18 cellular contexts compared by ENCODE assay signal in the genomic region with DNA sequence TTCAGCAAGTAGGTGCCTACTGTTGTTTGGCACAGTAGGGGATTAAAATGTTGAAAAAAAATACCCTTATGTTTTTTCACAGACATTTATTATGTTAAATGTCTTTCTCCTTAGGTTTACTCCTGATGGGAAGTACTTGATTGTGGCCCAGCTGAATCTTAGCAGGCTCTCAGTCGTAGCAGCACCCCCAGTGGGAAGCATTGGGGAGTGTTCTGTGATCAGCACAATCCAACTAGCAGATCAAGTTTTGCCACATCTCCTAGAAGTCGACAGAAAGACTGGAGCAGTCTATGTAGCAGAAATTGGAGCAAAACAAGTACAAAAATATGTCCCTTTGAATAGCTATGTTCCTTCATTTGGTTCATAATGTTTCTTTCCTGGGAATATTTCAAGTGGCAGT. TPM values are rescaled to one million over a fixed set of nuclear protein-coding genes. Genes with fewer than 3 reads are reported as not detected.
A peak's percentile ranks its signal among the peaks of the same experiment; 100 is the strongest.
DNase-seq lines count a peak whose midpoint lies in the region; ATAC-seq, FAIRE-seq and TF ChIP-seq lines count a peak whose summit lies in the region.
"Had no signal": no experiment of that assay in that cellular context is flagged by ENCODE, and none has a peak within 500 bp of the region (broad histone marks: within the 10 kb centered on the region; RNA-seq: fewer than 3 reads in every experiment).

No MANE protein-coding gene starts in this region.

- SMC1A ChIA-PET in GM12878 (lab: Charles Lee; ENCODE audit: uncharacterized antibody, unreplicated experiment): interaction anchor here (0.8 to 2.2 kb wide), 6 partner anchors 10 to 569 kb away, joined by 3 to 11 read pairs (median 3); partner anchors contain the start of genes NHLRC3 and PROSER1

- no peaks in the 10 kb centered on the region for H3K27me3 Mint-ChIP-seq in stimulated activated naive CD8-positive, alpha-beta T cell treated with anti-CD3 and anti-CD28 coated beads, Interleukin-15, amount 100 ng/mL, for 72 hours
- H3K27me3 Mint-ChIP-seq: CD4-positive, alpha-beta memory T cell; naive B cell had no signal

- POLR2A ChIA-PET in HEK293T (lab: Yijun Ruan, JAX) (interaction anchor here (1.2 kb wide), 1 partner anchor 10 kb away, joined by 4 read pairs; the partner anchor contains the start of genes NHLRC3 and PROSER1), GM12878 (lab: Charles Lee) (interaction anchor here (1.1 to 1.2 kb wide), 2 partner anchors 9 to 212 kb away, joined by 3 to 6 read pairs; partner anchors contain the start of gene NHLRC3)

- no peak overlapping the region for H3K27ac Mint-ChIP-seq in stimulated activated naive CD8-positive, alpha-beta T cell treated with anti-CD3 and anti-CD28 coated beads, Interleukin-15, amount 100 ng/mL, for 72 hours

- H3K27me3 ChIP-seq in BE2C (no peaks in the 10 kb centered on the region), GM12878 (replicated peaks in 1 of 2; ENCODE audit: control insufficient read depth in 2 of 2, insufficient read depth in 2 of 2, low read length in 1 of 2) (no peaks in the 10 kb centered on the region), left lung (no peaks in the 10 kb centered on the region)
- H3K27me3 ChIP-seq: spleen had no signal

- H2AFZ ChIP-seq in GM12878 (ENCODE audit: control insufficient read depth, low read depth, low read length): no peak overlapping the region

- in situ Hi-C loops in GM12878 (cut with MboI): loop anchor here (5.0 kb wide), 1 partner anchor 565 kb away; no protein-coding TSS in a partner anchor

- no peaks in the 10 kb centered on the region for H3K36me3 ChIP-seq in BE2C
- H3K36me3 ChIP-seq in GM12878 (ENCODE audit: control insufficient read depth in 2 of 2, insufficient read depth in 2 of 2, low read length in 1 of 2): 0 out of 4 replicates have a peak, but pooled peaks cover 0 to 6% of the 10 kb centered on the region in 2 experiments
- H3K36me3 ChIP-seq in left lung: peaks cover 0 to 17% of the 10 kb centered on the region in 2 donors
- H3K36me3 ChIP-seq: HAP-1 had no signal

- H3K9ac ChIP-seq in GM12878 (ENCODE audit: control insufficient read depth, insufficient read depth, low read length): no peak overlapping the region

- no peak for TF ChIP-seq RAD21 in GM12878 (IDR thresholded peaks at IDR 0.05; ENCODE audit: insufficient read depth, low read depth, low read length)

- BruUV-seq in GM12878 (replicated peaks; lab: Mats Ljungman, UMichigan): no TSS peak

- peak; percentile 34 for TF ChIP-seq CTCF in BE2C (IDR thresholded peaks at IDR 0.05; ENCODE audit: low read depth, low read length)
- peak in 1 of 3 experiments; percentile 12; a peak in 1 of 6 replicates for TF ChIP-seq CTCF in GM12878 (IDR thresholded peaks at IDR 0.05 in 2 of 3, conservative IDR thresholded peaks at IDR 0.05 in 1 of 3; ENCODE audit: control insufficient read depth in 2 of 3, extremely low read depth in 1 of 3, insufficient read depth in 1 of 3, low read depth in 3 of 3, low read length in 3 of 3)
- no peak for TF ChIP-seq CTCF in left lung (IDR thresholded peaks at IDR 0.05)

- FAIRE-seq in GM12878 (lab: Jason Lieb, UNC): no peak
- FAIRE-seq: astrocyte, endothelial cell of umbilical vein had no signal

- 67% methylated on average over 2 of the region's 2 CpGs for WGBS in GM12878 (ENCODE audit: insufficient coverage, insufficient replicate concordance, low lambda C conversion rate, missing lambda C conversion rate)

- no peaks in the 10 kb centered on the region for H4K20me1 ChIP-seq in GM12878 (ENCODE audit: control insufficient read depth, insufficient read depth)

- peak; percentile 12 for DNase-seq in BE2C
- DNase-seq in HEK293T (ENCODE audit: extremely low spot score): peak; percentile 23
- DNase-seq in GM12878 (ENCODE audit: low read depth, low spot score): no peak
- DNase-seq in left lung: no peak
- no peak for DNase-seq in SHP77 treated with DMSO at 0.1 percent for 48 hours (lab: John Stamatoyannopoulos, UW)
- DNase-seq in cerebellar nuclear complex (lab: John Stamatoyannopoulos, UW): no peak
- DNase-seq in stimulated activated naive CD8-positive, alpha-beta T cell treated with anti-CD3 and anti-CD28 coated beads, Interleukin-15, amount 100 ng/mL, for 72 hours: no peak
- DNase-seq: activated T-cell treated with anti-CD3 and anti-CD28 coated beads, Interleukin-2, amount 50 U/mL, for 1 hour; CD4-positive, alpha-beta memory T cell; KBM-7; naive B cell; NCI-H2171; spleen had no signal

- CTCF ChIA-PET in HEK293T (lab: Yijun Ruan, JAX) (interaction anchor here (0.6 kb wide), 1 partner anchor 18 kb away, joined by 5 read pairs; no protein-coding TSS in a partner anchor), GM12878 (lab: Yijun Ruan, JAX) (interaction anchor here (1.2 to 2.2 kb wide), 4 partner anchors 29 to 565 kb away, joined by 3 to 8 read pairs (median 6); no protein-coding TSS in a partner anchor)

- peaks cover 14% of the 10 kb centered on the region for H3K4me1 Mint-ChIP-seq in stimulated activated naive CD8-positive, alpha-beta T cell treated with anti-CD3 and anti-CD28 coated beads, Interleukin-15, amount 100 ng/mL, for 72 hours

- H3K4me3 Mint-ChIP-seq in stimulated activated naive CD8-positive, alpha-beta T cell treated with anti-CD3 and anti-CD28 coated beads, Interleukin-15, amount 100 ng/mL, for 72 hours: no peak overlapping the region
- H3K4me3 Mint-ChIP-seq: CD4-positive, alpha-beta memory T cell; naive B cell had no signal

- no peaks in the 10 kb centered on the region for H3K79me2 ChIP-seq in GM12878 (ENCODE audit: control insufficient read depth, insufficient read depth, low read length)

- H3K4me2 ChIP-seq in GM12878 (ENCODE audit: control insufficient read depth, insufficient read depth): no peak overlapping the region

- H3K9me3 ChIP-seq in BE2C: no peaks in the 10 kb centered on the region
- no peaks in the 10 kb centered on the region for H3K9me3 ChIP-seq in GM12878 (replicated peaks; ENCODE audit: control insufficient read depth, insufficient read depth, low read length)
- no peaks in the 10 kb centered on the region for H3K9me3 ChIP-seq in left lung
- H3K9me3 ChIP-seq: HAP-1, spleen had no signal

- no peaks in the 10 kb centered on the region for H3K9me3 Mint-ChIP-seq in stimulated activated naive CD8-positive, alpha-beta T cell treated with anti-CD3 and anti-CD28 coated beads, Interleukin-15, amount 100 ng/mL, for 72 hours
- H3K9me3 Mint-ChIP-seq: CD4-positive, alpha-beta memory T cell; naive B cell had no signal

- H3K27ac ChIP-seq in GM12878 (ENCODE audit: control insufficient read depth, insufficient read depth): no peak overlapping the region
- no peak overlapping the region for H3K27ac ChIP-seq in left lung
- H3K27ac ChIP-seq: spleen had no signal

- RAD21 ChIA-PET in GM12878 (lab: Charles Lee; ENCODE audit: unreplicated experiment): interaction anchor here (1.1 to 1.2 kb wide), 2 partner anchors 31 to 212 kb away, joined by 3 to 4 read pairs; no protein-coding TSS in a partner anchor

- no peak overlapping the region for H3K4me3 ChIP-seq in BE2C (ENCODE audit: low read depth, low read length)
- no peak overlapping the region for H3K4me3 ChIP-seq in GM12878
- H3K4me3 ChIP-seq in left lung: no peak overlapping the region
- H3K4me3 ChIP-seq: HAP-1, spleen had no signal

- intact Hi-C loops in GM12878 (cut with micrococcal nuclease; ENCODE audit: unreplicated experiment) (no loop called here), left lung (cut with DNase I) (no loop called here)

- TF ChIP-seq EP300 in GM12878 (IDR thresholded peaks at IDR 0.05; ENCODE audit: borderline replicate concordance in 1 of 2, control insufficient read depth in 1 of 2, low read depth in 2 of 2, low read length in 2 of 2): no peak

- H3K4me1 ChIP-seq in BE2C (no peaks in the 10 kb centered on the region), GM12878 (ENCODE audit: control insufficient read depth, insufficient read depth, low read length) (peaks cover 14% of the 10 kb centered on the region), left lung (no peaks in the 10 kb centered on the region)

- TF ChIP-seq POLR2A in GM12878 (IDR thresholded peaks at IDR 0.05; ENCODE audit: low read depth, low read length): no peak

- peak; percentile 22; the same call in 1 of the 3 replicates for ATAC-seq in GM12878
- peak; percentile 52 for ATAC-seq in left lung
- ATAC-seq in HG02870 (IDR thresholded peaks at IDR 0.05; ENCODE audit: unreplicated experiment): no peak
- no peak for ATAC-seq in stimulated activated naive CD8-positive, alpha-beta T cell treated with anti-CD3 and anti-CD28 coated beads, Interleukin-15, amount 100 ng/mL, for 72 hours

RNA-seq across cellular contexts. Expression of gene NHLRC3, which starts 9.3 kb away (rescaled TPM):
- 7.8 TPM for polyA plus RNA-seq in BE2C (2012; ENCODE audit: insufficient read depth, insufficient read length, low read depth)
- 111 and 117 TPM in 2 replicates for total RNA-seq in GM12878 (2013; cell fraction: nucleolus; rRNA removed)
- total RNA-seq in GM12878 (2014; rRNA removed) (19.3 and 27.5 TPM in 2 replicates), GM12878 (2014; rRNA removed; fragmentation: Illumina TruSeq; extraction: Trizol) (25.9 and 27.8 TPM in 2 replicates), GM12878 (2021) (16.4 and 17.9 TPM in 2 replicates), left lung (10 to 100 TPM; 26.2 to 28.5 TPM)
- 11.3 TPM for polyA plus RNA-seq in GM12878 (2011; ENCODE audit: low read depth)
- polyA plus RNA-seq in GM12878 (2011; rRNA removed) (38.0 and 56.4 TPM in 2 replicates), GM12878 (2014; fragmentation: Illumina TruSeq; extraction: Trizol) (22.3 and 30.9 TPM in 2 replicates), GM12878 (2014; fragmentation: Nextera tagmentation; extraction: Ambion mirVana) (10 to 100 TPM in 1 of 2 experiments, 1 to 10 TPM in 1; 8.3 to 11.8 TPM), GM12878 (2014; rRNA removed) (20.8 and 26.0 TPM in 2 replicates), GM12878 (2016; fragmentation: Nextera tagmentation; extraction: Ambion mirVana) (10 to 100 TPM; 12.7 to 18.5 TPM)
- 14.6 and 14.9 TPM in 2 replicates for polyA plus RNA-seq in GM12878 (2011; cell fraction: cytosol; rRNA removed)
- 49.7 and 75.6 TPM in 2 replicates for polyA plus RNA-seq in GM12878 (2011; cell fraction: nucleus; rRNA removed)
- 13.6 and 17.3 TPM in 2 replicates for polyA plus RNA-seq in GM12878 (2012)
- 32.0 and 39.8 TPM in 2 replicates for polyA minus RNA-seq in GM12878 (2011; rRNA and poly(A)+ RNA removed)
- 10.4 and 11.5 TPM in 2 replicates for polyA minus RNA-seq in GM12878 (2011; cell fraction: cytosol; rRNA and poly(A)+ RNA removed)
- polyA minus RNA-seq in GM12878 (2011; cell fraction: nucleus; rRNA and poly(A)+ RNA removed): 31.1 and 67.1 TPM in 2 replicates

RNA-seq across cellular contexts. Expression of gene PROSER1, which starts 9.7 kb away (rescaled TPM):
- polyA plus RNA-seq in BE2C (2012; ENCODE audit: insufficient read depth, insufficient read length, low read depth): 36.2 TPM
- 75.3 and 88.5 TPM in 2 replicates for total RNA-seq in GM12878 (2013; cell fraction: nucleolus; rRNA removed)
- total RNA-seq in GM12878 (2014; rRNA removed) (16.1 and 23.8 TPM in 2 replicates), GM12878 (2014; rRNA removed; fragmentation: Illumina TruSeq; extraction: Trizol) (14.3 and 16.9 TPM in 2 replicates), GM12878 (2021) (66.0 TPM in 2 replicates), left lung (10 to 100 TPM; 28.3 to 38.4 TPM)
- 16.8 TPM for polyA plus RNA-seq in GM12878 (2011; ENCODE audit: low read depth)
- polyA plus RNA-seq in GM12878 (2011; rRNA removed) (18.3 and 28.3 TPM in 2 replicates), GM12878 (2014; fragmentation: Illumina TruSeq; extraction: Trizol) (47.9 and 53.8 TPM in 2 replicates), GM12878 (2014; fragmentation: Nextera tagmentation; extraction: Ambion mirVana) (10 to 100 TPM; 19.6 to 20.8 TPM), GM12878 (2014; rRNA removed) (25.5 and 25.7 TPM in 2 replicates), GM12878 (2016; fragmentation: Nextera tagmentation; extraction: Ambion mirVana) (10 to 100 TPM; 38.9 to 39.8 TPM)
- polyA plus RNA-seq in GM12878 (2011; cell fraction: cytosol; rRNA removed): 16.3 and 20.3 TPM in 2 replicates
- polyA plus RNA-seq in GM12878 (2011; cell fraction: nucleus; rRNA removed): 53.3 and 56.7 TPM in 2 replicates
- 21.2 and 22.5 TPM in 2 replicates for polyA plus RNA-seq in GM12878 (2012)
- 19.7 and 22.9 TPM in 2 replicates for polyA minus RNA-seq in GM12878 (2011; rRNA and poly(A)+ RNA removed)
- polyA minus RNA-seq in GM12878 (2011; cell fraction: cytosol; rRNA and poly(A)+ RNA removed): 12.8 and 28.9 TPM in 2 replicates
- 28.3 and 52.3 TPM in 2 replicates for polyA minus RNA-seq in GM12878 (2011; cell fraction: nucleus; rRNA and poly(A)+ RNA removed)

RNA-seq across cellular contexts. Expression of gene STOML3, which starts 56.9 kb away (rescaled TPM):
- polyA plus RNA-seq in BE2C (2012; ENCODE audit: insufficient read depth, insufficient read length, low read depth): 0.68 TPM
- total RNA-seq in GM12878 (2013; cell fraction: nucleolus; rRNA removed): not detected in 2 replicates
- total RNA-seq in GM12878 (2014; rRNA removed) (not detected in 2 replicates), GM12878 (2014; rRNA removed; fragmentation: Illumina TruSeq; extraction: Trizol) (not detected in 2 replicates), GM12878 (2021) (not detected in 2 replicates), left lung (1 to 10 TPM in 1 of 2 donors, not detected in 1; 2.8 TPM)
- not detected for polyA plus RNA-seq in GM12878 (2011; ENCODE audit: low read depth)
- polyA plus RNA-seq in GM12878 (2011; rRNA removed) (not detected in 2 replicates), GM12878 (2014; fragmentation: Illumina TruSeq; extraction: Trizol) (not detected in 2 replicates), GM12878 (2014; fragmentation: Nextera tagmentation; extraction: Ambion mirVana) (not detected), GM12878 (2014; rRNA removed) (not detected in 2 replicates), GM12878 (2016; fragmentation: Nextera tagmentation; extraction: Ambion mirVana) (not detected)
- not detected in 2 replicates for polyA plus RNA-seq in GM12878 (2011; cell fraction: cytosol; rRNA removed)
- polyA plus RNA-seq in GM12878 (2011; cell fraction: nucleus; rRNA removed): not detected in 2 replicates
- not detected in 2 replicates for polyA plus RNA-seq in GM12878 (2012)
- polyA minus RNA-seq in GM12878 (2011; rRNA and poly(A)+ RNA removed): not detected in 2 replicates
- polyA minus RNA-seq in GM12878 (2011; cell fraction: cytosol; rRNA and poly(A)+ RNA removed): not detected in 2 replicates
- not detected in 2 replicates for polyA minus RNA-seq in GM12878 (2011; cell fraction: nucleus; rRNA and poly(A)+ RNA removed)
- total RNA-seq: astrocyte; CD4-positive, alpha-beta memory T cell; endothelial cell of umbilical vein; RPMI7951; spleen had no signal
- polyA plus RNA-seq: CD4-positive, alpha-beta memory T cell; endothelial cell of umbilical vein; spleen had no signal

Comparison
In these comparisons a context has a peak if more than half of its experiments do, and no peak if none do; other contexts are left out.
1. DNase-seq: peak in BE2C (single experiment) and HEK293T (single experiment); none in GM12878 (single experiment), left lung (0 of 2), SHP77 treated with DMSO at 0.1 percent for 48 hours (single experiment), cerebellar nuclear complex (0 of 2) and stimulated activated naive CD8-positive, alpha-beta T cell treated with anti-CD3 and anti-CD28 coated beads, Interleukin-15, amount 100 ng/mL, for 72 hours (0 of 2).
2. ATAC-seq: peak in GM12878 (single experiment) and left lung (single experiment); none in HG02870 (single experiment) and stimulated activated naive CD8-positive, alpha-beta T cell treated with anti-CD3 and anti-CD28 coated beads, Interleukin-15, amount 100 ng/mL, for 72 hours (single experiment).